ENCODE assay signal across 8 cellular contexts in the genomic region with DNA sequence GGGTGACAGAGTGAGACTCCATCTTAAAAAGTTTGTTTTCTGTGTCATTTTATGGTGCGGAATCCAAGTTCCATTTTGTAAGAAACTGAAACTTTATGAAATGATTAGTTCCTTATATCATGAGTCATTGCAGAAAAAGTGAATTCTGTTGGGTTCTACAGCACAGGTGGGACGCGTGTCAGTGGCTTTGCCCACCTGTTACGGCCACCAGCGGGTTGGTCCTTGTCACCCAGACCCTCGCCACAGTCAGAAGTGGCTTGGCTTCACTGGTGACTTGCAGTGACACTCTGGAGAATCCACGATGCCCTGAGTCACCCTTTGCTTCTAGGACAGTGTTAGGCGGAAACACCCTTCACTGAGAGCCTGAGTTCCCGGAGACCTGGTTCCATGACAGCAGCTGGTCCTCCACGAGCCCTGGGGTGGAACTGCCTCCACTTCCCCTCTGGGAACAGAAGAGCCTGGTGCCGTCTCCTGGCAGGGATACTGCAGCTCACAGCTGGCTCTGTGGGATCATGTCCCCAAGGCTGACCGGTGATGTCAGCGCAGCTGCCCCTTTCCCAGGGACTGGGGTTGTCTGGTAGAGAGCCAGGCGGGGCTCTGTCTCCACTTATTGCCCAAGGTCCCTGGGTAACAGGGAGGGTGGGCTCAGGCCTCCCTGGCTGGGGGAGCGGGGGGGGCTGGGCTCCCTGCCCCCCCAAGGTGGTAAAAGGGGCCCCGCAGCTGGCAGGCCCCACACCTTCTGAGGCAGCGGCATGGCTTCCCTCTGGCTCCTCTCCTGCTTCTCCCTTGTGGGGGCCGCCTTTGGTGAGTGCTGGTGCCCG. TPM values are rescaled to one million over a fixed set of nuclear protein-coding genes. Genes with fewer than 3 reads are reported as not detected.
DNase-seq lines count a peak whose midpoint lies in the region; ATAC-seq and TF ChIP-seq lines count a peak whose summit lies in the region.

A gene (plus strand): TSS at position 733 of the 821 bp plus-strand sequence. CDS start 20 bp downstream, at position 753.

- peak within 1 kb of the TSS; percentile 41 to 93 (median 87) for H3K27ac Mint-ChIP-seq in CD8-positive, alpha-beta memory T cell

- H3K9me3 Mint-ChIP-seq in CD8-positive, alpha-beta memory T cell = no peaks in the 10 kb centered on the region

- no peak for DNase-seq in CD8-positive, alpha-beta memory T cell
- DNase-seq in GM19240 (ENCODE audit: insufficient read length, low spot score) (peak; percentile 58), globus pallidus (ENCODE audit: low spot score) (peak; percentile 73), NCI-H1930 (lab: John Stamatoyannopoulos, UW) (no peak), vagina (ENCODE audit: extremely low spot score in 2 of 2) (no peak), DMS79 treated with DMSO at 0.1 percent for 48 hours (lab: John Stamatoyannopoulos, UW) (no peak)

- peak within 1 kb of the TSS; percentile 59 for H3K4me3 ChIP-seq in CD8-positive, alpha-beta memory T cell (ENCODE audit: low read length)
- no peak within 1 kb of the TSS for H3K4me3 ChIP-seq in vagina

- peak within 1 kb of the TSS; percentile 73 to 93 (median 85) for H3K4me3 Mint-ChIP-seq in CD8-positive, alpha-beta memory T cell

- peaks cover 9% of the 10 kb centered on the region for H3K4me1 ChIP-seq in CD8-positive, alpha-beta memory T cell (ENCODE audit: insufficient read depth, low read length)
- no peaks in the 10 kb centered on the region for H3K4me1 ChIP-seq in vagina

- H3K27ac ChIP-seq in CD8-positive, alpha-beta memory T cell (ENCODE audit: low read depth, low read length) = no peak within 1 kb of the TSS
- no peak within 1 kb of the TSS for H3K27ac ChIP-seq in vagina

- no peaks in the 10 kb centered on the region for H3K27me3 Mint-ChIP-seq in CD8-positive, alpha-beta memory T cell

- H3K9me3 ChIP-seq in CD8-positive, alpha-beta memory T cell (ENCODE audit: low read length) = no peaks in the 10 kb centered on the region
- H3K9me3 ChIP-seq in vagina = no peaks in the 10 kb centered on the region

- TF ChIP-seq POLR2A in vagina (IDR thresholded peaks at IDR 0.05) = no peak

- H3K36me3 ChIP-seq in CD8-positive, alpha-beta memory T cell (ENCODE audit: insufficient read depth, low read length) = no peaks in the 10 kb centered on the region
- H3K36me3 ChIP-seq in vagina = no peaks in the 10 kb centered on the region

- intact Hi-C loops in vagina (cut with DNase I) = no loop called here

- no peak for TF ChIP-seq CTCF in vagina (IDR thresholded peaks at IDR 0.05)

- CTCF ChIA-PET in CD8-positive, alpha-beta memory T cell (lab: Charles Lee) = interaction anchor here (1.0 to 2.7 kb wide), 2 partner anchors 17 to 19 kb away, joined by 3 to 7 read pairs; no protein-coding TSS in a partner anchor

- peaks cover 7 to 16% (median 15%) of the 10 kb centered on the region in 3 donors for H3K4me1 Mint-ChIP-seq in CD8-positive, alpha-beta memory T cell

- POLR2A ChIA-PET in CD8-positive, alpha-beta memory T cell (lab: Charles Lee) = no interaction called here

- no peaks in the 10 kb centered on the region for H3K27me3 ChIP-seq in CD8-positive, alpha-beta memory T cell (ENCODE audit: insufficient read depth, low read length, poor library complexity, severe bottlenecking)
- H3K27me3 ChIP-seq in vagina = no peaks in the 10 kb centered on the region

- H3K36me3 Mint-ChIP-seq in CD8-positive, alpha-beta memory T cell = no peaks in the 10 kb centered on the region

- ATAC-seq in HG03520 (IDR thresholded peaks at IDR 0.05; ENCODE audit: unreplicated experiment) (peak; percentile 62), GM21367 (IDR thresholded peaks at IDR 0.05; ENCODE audit: unreplicated experiment) (no peak)

RNA-seq across cellular contexts. Expression of the gene that starts here (rescaled TPM):
- total RNA-seq in CD8-positive, alpha-beta memory T cell = not detected
- polyA plus RNA-seq in CD8-positive, alpha-beta memory T cell = not detected
- not detected for total RNA-seq in vagina

Comparison
In these comparisons a context has a peak if more than half of its experiments do, and no peak if none do; other contexts are left out.
1. DNase-seq: peak in GM19240 (single experiment) and globus pallidus (single experiment); none in CD8-positive, alpha-beta memory T cell (0 of 5), NCI-H1930 (0 of 2), vagina (0 of 2) and DMS79 treated with DMSO at 0.1 percent for 48 hours (single experiment).